ENCODE assay signal across 10 cellular contexts in genomic region chr11:118443590-118444218, GRCh38. TPM values are rescaled to one million over a fixed set of nuclear protein-coding genes. Genes with fewer than 3 reads are reported as not detected.
A peak's percentile ranks its signal among the peaks of the same experiment; 100 is the strongest.
DNase-seq lines count a peak whose midpoint lies in the region; ATAC-seq and TF ChIP-seq lines count a peak whose summit lies in the region.
"Had no signal": no experiment of that assay in that cellular context is flagged by ENCODE, and none has a peak within 500 bp of the region (broad histone marks: within the 10 kb centered on the region; RNA-seq: fewer than 3 reads in every experiment).

No MANE protein-coding gene starts in this region.

- TF ChIP-seq CTCF in activated B cell treated with CpG ODN at 0.5 μM for 24 hours (IDR thresholded peaks at IDR 0.05) (no peak), progenitor cell of endocrine pancreas (IDR thresholded peaks at IDR 0.05; ENCODE audit: unreplicated experiment) (no peak)

- intact Hi-C loops in activated B cell treated with CpG ODN at 0.5 μM for 24 hours (cut with micrococcal nuclease) = no loop called here

- peaks cover 91% of the 10 kb centered on the region for H3K4me1 Mint-ChIP-seq in activated B cell treated with CpG ODN at 0.5 μM for 24 hours
- peaks cover 42% of the 10 kb centered on the region for H3K4me1 Mint-ChIP-seq in progenitor cell of endocrine pancreas (ENCODE audit: low read depth)

- CTCF ChIA-PET in activated B cell treated with CpG ODN at 0.5 μM for 24 hours (lab: Charles Lee) = interaction anchor here (1.0 kb wide), 1 partner anchor 9 kb away, joined by 3 read pairs; no protein-coding TSS in a partner anchor

- H3K4me3 Mint-ChIP-seq in activated B cell treated with CpG ODN at 0.5 μM for 24 hours = peak overlapping the region; percentile 26
- H3K4me3 Mint-ChIP-seq in progenitor cell of endocrine pancreas (ENCODE audit: low read depth) = no peak overlapping the region

- peak; percentile 17 for DNase-seq in activated CD4-positive, alpha-beta T cell treated with anti-CD3 and anti-CD28 coated beads for 48 hours
- no peak for DNase-seq in activated CD4-positive, alpha-beta T cell treated with anti-CD3 and anti-CD28 coated beads, Interleukin-2, amount 50 U/mL, for 4 hours
- DNase-seq in activated B cell treated with CpG ODN at 0.5 μM for 24 hours = no peak
- no peak for DNase-seq in progenitor cell of endocrine pancreas (ENCODE audit: low spot score, unreplicated experiment)
- DNase-seq in mucosa of gallbladder (ENCODE audit: low spot score) = no peak
- DNase-seq: adrenal gland, left ventricle myocardium superior had no signal

- H3K9me3 Mint-ChIP-seq in activated B cell treated with CpG ODN at 0.5 μM for 24 hours (no peaks in the 10 kb centered on the region), progenitor cell of endocrine pancreas (ENCODE audit: low read depth) (no peaks in the 10 kb centered on the region)

- H3K27ac Mint-ChIP-seq in activated B cell treated with CpG ODN at 0.5 μM for 24 hours (peak overlapping the region; percentile 67), progenitor cell of endocrine pancreas (peak overlapping the region; percentile 12)

- H3K27me3 Mint-ChIP-seq in activated B cell treated with CpG ODN at 0.5 μM for 24 hours (no peaks in the 10 kb centered on the region), progenitor cell of endocrine pancreas (no peaks in the 10 kb centered on the region)

- H3K36me3 Mint-ChIP-seq in activated B cell treated with CpG ODN at 0.5 μM for 24 hours (ENCODE audit: low read depth) = peaks cover 44% of the 10 kb centered on the region
- H3K36me3 Mint-ChIP-seq in progenitor cell of endocrine pancreas (ENCODE audit: insufficient read depth) = peaks cover 8% of the 10 kb centered on the region

- ATAC-seq in GM21529 (IDR thresholded peaks at IDR 0.05; ENCODE audit: unreplicated experiment) (peak; percentile 42), activated B cell treated with CpG ODN at 0.5 μM for 24 hours (ENCODE audit: low read depth) (peak; percentile 65), HG02642 (IDR thresholded peaks at IDR 0.05; ENCODE audit: poor library complexity, unreplicated experiment) (no peak), HG02840 (IDR thresholded peaks at IDR 0.05; ENCODE audit: low FRiP score, unreplicated experiment) (no peak)
- ATAC-seq: left ventricle myocardium superior had no signal

- POLR2A ChIA-PET in activated B cell treated with CpG ODN at 0.5 μM for 24 hours (lab: Charles Lee) = interaction anchor here (0.6 to 1.7 kb wide), 3 partner anchors 9 to 42 kb away, joined by 3 to 16 read pairs (median 6); no protein-coding TSS in a partner anchor

RNA-seq across cellular contexts. Expression of gene KMT2A, which starts 7.4 kb away (rescaled TPM):
- total RNA-seq in activated B cell treated with CpG ODN at 0.5 μM for 24 hours (104 and 117 TPM in 2 replicates), progenitor cell of endocrine pancreas (89.1 and 94.6 TPM in 2 replicates), mucosa of gallbladder (61.2 TPM)

RNA-seq across cellular contexts. Expression of gene ATP5MG, which starts 42.3 kb away (rescaled TPM):
- 199 and 230 TPM in 2 replicates for total RNA-seq in activated B cell treated with CpG ODN at 0.5 μM for 24 hours
- 189 and 192 TPM in 2 replicates for total RNA-seq in progenitor cell of endocrine pancreas
- 196 TPM for total RNA-seq in mucosa of gallbladder

Comparison
In these comparisons a context has a peak if more than half of its experiments do, and no peak if none do; other contexts are left out.
1. ATAC-seq: peak in GM21529 (single experiment) and activated B cell treated with CpG ODN at 0.5 μM for 24 hours (single experiment); none in HG02642 (single experiment) and HG02840 (single experiment).